In the genomic region with DNA sequence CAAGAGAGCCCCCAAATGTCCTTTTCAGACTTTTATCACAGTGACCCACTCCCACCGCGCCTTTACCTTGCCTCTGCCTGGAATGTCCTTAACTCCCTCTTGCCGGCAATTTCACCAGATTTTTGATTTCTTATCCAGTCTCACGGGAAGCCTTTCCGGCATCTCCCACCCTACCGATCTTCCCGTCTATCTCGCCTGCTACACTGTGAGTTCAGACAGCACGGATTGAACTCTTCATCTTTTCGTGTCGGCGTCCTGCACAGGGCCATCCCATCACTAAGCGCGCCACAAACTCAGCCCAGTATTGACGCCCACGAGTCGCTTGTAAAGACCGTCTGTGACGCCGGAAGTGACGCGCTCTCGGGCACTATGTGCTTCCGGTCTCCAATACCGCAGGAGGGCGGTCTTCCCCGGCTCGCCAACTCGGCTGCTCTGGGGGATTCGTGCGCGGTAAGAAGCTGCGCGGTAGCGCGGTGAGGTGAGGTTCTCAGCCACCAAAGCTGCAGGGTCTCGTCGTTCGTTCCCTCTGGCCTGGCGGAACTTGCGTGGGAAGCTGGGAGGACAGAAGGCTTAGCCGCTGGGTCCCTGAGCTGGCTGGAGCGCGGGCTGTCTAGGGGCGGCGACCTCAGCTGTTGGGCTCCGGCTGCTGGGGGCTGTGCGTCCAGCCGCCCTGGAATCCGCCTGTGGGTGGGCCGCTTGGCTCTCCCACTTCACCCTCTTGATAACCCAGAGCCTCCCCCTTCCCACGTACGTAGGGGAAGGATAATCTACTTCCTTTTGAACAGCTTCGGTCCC, we compare ENCODE assay signal across 1 cellular context.
TF ChIP-seq lines count a peak whose summit lies in the region.

A gene with protein sequence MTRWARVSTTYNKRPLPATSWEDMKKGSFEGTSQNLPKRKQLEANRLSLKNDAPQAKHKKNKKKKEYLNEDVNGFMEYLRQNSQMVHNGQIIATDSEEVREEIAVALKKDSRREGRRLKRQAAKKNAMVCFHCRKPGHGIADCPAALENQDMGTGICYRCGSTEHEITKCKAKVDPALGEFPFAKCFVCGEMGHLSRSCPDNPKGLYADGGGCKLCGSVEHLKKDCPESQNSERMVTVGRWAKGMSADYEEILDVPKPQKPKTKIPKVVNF (plus strand): TSS at position 367 of the 795 bp plus-strand sequence. CDS start 3,171 bp downstream, outside the sequence.

TF ChIP-seq in GM12878, 131 proteins besides CTCF, POLR2A, EP300 and RAD21 (continued from another document):
- no peak for TF ChIP-seq MYC (IDR thresholded peaks at IDR 0.05; ENCODE audit: insufficient read depth, insufficient read length, insufficient replicate concordance, low read length, severe bottlenecking)
- TF ChIP-seq, protein P1, sequence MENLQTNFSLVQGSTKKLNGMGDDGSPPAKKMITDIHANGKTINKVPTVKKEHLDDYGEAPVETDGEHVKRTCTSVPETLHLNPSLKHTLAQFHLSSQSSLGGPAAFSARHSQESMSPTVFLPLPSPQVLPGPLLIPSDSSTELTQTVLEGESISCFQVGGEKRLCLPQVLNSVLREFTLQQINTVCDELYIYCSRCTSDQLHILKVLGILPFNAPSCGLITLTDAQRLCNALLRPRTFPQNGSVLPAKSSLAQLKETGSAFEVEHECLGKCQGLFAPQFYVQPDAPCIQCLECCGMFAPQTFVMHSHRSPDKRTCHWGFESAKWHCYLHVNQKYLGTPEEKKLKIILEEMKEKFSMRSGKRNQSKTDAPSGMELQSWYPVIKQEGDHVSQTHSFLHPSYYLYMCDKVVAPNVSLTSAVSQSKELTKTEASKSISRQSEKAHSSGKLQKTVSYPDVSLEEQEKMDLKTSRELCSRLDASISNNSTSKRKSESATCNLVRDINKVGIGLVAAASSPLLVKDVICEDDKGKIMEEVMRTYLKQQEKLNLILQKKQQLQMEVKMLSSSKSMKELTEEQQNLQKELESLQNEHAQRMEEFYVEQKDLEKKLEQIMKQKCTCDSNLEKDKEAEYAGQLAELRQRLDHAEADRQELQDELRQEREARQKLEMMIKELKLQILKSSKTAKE (IDR thresholded peaks at IDR 0.05; ENCODE audit: low read depth, poor library complexity, severe bottlenecking) = peak; percentile 30
- TF ChIP-seq GABPA (IDR thresholded peaks at IDR 0.05; ENCODE audit: low read depth) = peak; percentile 97
- peak; percentile 70; the same call in 1 of the 2 replicates for TF ChIP-seq POLR2AphosphoS2 (IDR thresholded peaks at IDR 0.05; ENCODE audit: low read depth, low read length)
- no peak; a peak in 2 of 4 replicates for TF ChIP-seq IKZF2 (IDR thresholded peaks at IDR 0.05)
- TF ChIP-seq, protein P2, sequence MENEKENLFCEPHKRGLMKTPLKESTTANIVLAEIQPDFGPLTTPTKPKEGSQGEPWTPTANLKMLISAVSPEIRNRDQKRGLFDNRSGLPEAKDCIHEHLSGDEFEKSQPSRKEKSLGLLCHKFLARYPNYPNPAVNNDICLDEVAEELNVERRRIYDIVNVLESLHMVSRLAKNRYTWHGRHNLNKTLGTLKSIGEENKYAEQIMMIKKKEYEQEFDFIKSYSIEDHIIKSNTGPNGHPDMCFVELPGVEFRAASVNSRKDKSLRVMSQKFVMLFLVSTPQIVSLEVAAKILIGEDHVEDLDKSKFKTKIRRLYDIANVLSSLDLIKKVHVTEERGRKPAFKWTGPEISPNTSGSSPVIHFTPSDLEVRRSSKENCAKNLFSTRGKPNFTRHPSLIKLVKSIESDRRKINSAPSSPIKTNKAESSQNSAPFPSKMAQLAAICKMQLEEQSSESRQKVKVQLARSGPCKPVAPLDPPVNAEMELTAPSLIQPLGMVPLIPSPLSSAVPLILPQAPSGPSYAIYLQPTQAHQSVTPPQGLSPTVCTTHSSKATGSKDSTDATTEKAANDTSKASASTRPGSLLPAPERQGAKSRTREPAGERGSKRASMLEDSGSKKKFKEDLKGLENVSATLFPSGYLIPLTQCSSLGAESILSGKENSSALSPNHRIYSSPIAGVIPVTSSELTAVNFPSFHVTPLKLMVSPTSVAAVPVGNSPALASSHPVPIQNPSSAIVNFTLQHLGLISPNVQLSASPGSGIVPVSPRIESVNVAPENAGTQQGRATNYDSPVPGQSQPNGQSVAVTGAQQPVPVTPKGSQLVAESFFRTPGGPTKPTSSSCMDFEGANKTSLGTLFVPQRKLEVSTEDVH (IDR thresholded peaks at IDR 0.05; ENCODE audit: low read depth, partially characterized antibody) = peak; percentile 79
- peak; percentile 40; the same call in 1 of the 2 replicates for TF ChIP-seq ZNF384 (IDR thresholded peaks at IDR 0.05; ENCODE audit: borderline replicate concordance, low read depth, low read length)
- TF ChIP-seq, protein P3, sequence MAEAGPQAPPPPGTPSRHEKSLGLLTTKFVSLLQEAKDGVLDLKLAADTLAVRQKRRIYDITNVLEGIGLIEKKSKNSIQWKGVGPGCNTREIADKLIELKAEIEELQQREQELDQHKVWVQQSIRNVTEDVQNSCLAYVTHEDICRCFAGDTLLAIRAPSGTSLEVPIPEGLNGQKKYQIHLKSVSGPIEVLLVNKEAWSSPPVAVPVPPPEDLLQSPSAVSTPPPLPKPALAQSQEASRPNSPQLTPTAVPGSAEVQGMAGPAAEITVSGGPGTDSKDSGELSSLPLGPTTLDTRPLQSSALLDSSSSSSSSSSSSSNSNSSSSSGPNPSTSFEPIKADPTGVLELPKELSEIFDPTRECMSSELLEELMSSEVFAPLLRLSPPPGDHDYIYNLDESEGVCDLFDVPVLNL (IDR thresholded peaks at IDR 0.05; ENCODE audit: low read depth, low read length) = peak; percentile 81
- TF ChIP-seq BACH1 (IDR thresholded peaks at IDR 0.05; ENCODE audit: borderline replicate concordance) = peak; percentile 84
- TF ChIP-seq, protein P4, sequence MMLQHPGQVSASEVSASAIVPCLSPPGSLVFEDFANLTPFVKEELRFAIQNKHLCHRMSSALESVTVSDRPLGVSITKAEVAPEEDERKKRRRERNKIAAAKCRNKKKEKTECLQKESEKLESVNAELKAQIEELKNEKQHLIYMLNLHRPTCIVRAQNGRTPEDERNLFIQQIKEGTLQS (IDR thresholded peaks at IDR 0.05; ENCODE audit: borderline replicate concordance, extremely low read depth, low read depth, low read length) = peak; percentile 44; the same call in 1 of the 2 replicates
- peak; percentile 66 for TF ChIP-seq HCFC1 (IDR thresholded peaks at IDR 0.05; ENCODE audit: low read length)
- peak; percentile 37 for TF ChIP-seq FOXK2 (IDR thresholded peaks at IDR 0.05)
- TF ChIP-seq, protein P5, sequence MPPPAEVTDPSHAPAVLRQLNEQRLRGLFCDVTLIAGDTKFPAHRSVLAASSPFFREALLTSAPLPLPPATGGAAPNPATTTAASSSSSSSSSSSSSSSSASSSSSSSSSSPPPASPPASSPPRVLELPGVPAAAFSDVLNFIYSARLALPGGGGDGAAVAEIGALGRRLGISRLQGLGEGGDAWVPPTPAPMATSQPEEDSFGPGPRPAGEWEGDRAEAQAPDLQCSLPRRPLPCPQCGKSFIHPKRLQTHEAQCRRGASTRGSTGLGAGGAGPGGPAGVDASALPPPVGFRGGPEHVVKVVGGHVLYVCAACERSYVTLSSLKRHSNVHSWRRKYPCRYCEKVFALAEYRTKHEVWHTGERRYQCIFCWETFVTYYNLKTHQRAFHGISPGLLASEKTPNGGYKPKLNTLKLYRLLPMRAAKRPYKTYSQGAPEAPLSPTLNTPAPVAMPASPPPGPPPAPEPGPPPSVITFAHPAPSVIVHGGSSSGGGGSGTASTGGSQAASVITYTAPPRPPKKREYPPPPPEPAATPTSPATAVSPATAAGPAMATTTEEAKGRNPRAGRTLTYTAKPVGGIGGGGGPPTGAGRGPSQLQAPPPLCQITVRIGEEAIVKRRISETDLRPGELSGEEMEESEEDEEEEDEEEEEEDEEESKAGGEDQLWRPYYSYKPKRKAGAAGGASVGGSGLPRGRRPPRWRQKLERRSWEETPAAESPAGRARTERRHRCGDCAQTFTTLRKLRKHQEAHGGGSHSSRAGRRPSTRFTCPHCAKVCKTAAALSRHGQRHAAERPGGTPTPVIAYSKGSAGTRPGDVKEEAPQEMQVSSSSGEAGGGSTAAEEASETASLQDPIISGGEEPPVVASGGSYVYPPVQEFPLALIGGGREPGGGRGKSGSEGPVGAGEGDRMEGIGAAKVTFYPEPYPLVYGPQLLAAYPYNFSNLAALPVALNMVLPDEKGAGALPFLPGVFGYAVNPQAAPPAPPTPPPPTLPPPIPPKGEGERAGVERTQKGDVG (CRISPR knock-in tag; IDR thresholded peaks at IDR 0.05) = no peak
- TF ChIP-seq SRF (IDR thresholded peaks at IDR 0.05; ENCODE audit: low read depth in 2 of 2, low read length in 2 of 2) = peak in 1 of 2 experiments; percentile 77; a peak in 2 of 4 replicates
- peak; percentile 89; the same call in 1 of the 2 replicates for TF ChIP-seq RB1 (IDR thresholded peaks at IDR 0.05; ENCODE audit: borderline replicate concordance)
- no peak; the same call in 1 of the 2 replicates for TF ChIP-seq ASH2L (IDR thresholded peaks at IDR 0.05; ENCODE audit: borderline replicate concordance, low read depth)
- no peak for TF ChIP-seq SMC3 (IDR thresholded peaks at IDR 0.05; ENCODE audit: borderline replicate concordance, low read length)
- peak; percentile 48 for TF ChIP-seq SIX5 (IDR thresholded peaks at IDR 0.05; ENCODE audit: low read depth, low read length, severe bottlenecking)
- TF ChIP-seq NR2F1 (conservative IDR thresholded peaks at IDR 0.05) = peak; percentile 59
- 0 out of 2 replicates have a peak, but pooled peaks have one; percentile 12 for TF ChIP-seq MTA2 (IDR thresholded peaks at IDR 0.05; ENCODE audit: low read depth)
- 0 out of 2 replicates have a peak, but pooled peaks have one; percentile 36 for TF ChIP-seq ZBED1 (IDR thresholded peaks at IDR 0.05; ENCODE audit: borderline replicate concordance)
- TF ChIP-seq, protein P6, sequence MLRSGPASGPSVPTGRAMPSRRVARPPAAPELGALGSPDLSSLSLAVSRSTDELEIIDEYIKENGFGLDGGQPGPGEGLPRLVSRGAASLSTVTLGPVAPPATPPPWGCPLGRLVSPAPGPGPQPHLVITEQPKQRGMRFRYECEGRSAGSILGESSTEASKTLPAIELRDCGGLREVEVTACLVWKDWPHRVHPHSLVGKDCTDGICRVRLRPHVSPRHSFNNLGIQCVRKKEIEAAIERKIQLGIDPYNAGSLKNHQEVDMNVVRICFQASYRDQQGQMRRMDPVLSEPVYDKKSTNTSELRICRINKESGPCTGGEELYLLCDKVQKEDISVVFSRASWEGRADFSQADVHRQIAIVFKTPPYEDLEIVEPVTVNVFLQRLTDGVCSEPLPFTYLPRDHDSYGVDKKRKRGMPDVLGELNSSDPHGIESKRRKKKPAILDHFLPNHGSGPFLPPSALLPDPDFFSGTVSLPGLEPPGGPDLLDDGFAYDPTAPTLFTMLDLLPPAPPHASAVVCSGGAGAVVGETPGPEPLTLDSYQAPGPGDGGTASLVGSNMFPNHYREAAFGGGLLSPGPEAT (IDR thresholded peaks at IDR 0.05; ENCODE audit: low read depth) = peak; percentile 70; the same call in 1 of the 2 replicates
- TF ChIP-seq JUND (IDR thresholded peaks at IDR 0.05; ENCODE audit: low read depth, low read length) = 0 out of 2 replicates have a peak, but pooled peaks have one; percentile 31
- TF ChIP-seq RBBP5 (conservative IDR thresholded peaks at IDR 0.05) = 0 out of 2 replicates have a peak, but pooled peaks have one; percentile 19
- no peak for TF ChIP-seq ZNF217 (IDR thresholded peaks at IDR 0.05)
- TF ChIP-seq BMI1 (IDR thresholded peaks at IDR 0.05; ENCODE audit: borderline replicate concordance) = no peak
- peak; percentile 45; the same call in 2 of the 3 replicates for TF ChIP-seq POU2F2 (IDR thresholded peaks at IDR 0.05; ENCODE audit: borderline replicate concordance, low read depth, low read length)
- peak; percentile 71; the same call in 1 of the 2 replicates for TF ChIP-seq YY1 (IDR thresholded peaks at IDR 0.05; ENCODE audit: low read depth, low read length)
- TF ChIP-seq CREM (IDR thresholded peaks at IDR 0.05; ENCODE audit: low read depth) = peak; percentile 99
- TF ChIP-seq PAX8 (IDR thresholded peaks at IDR 0.05) = no peak
- TF ChIP-seq FOXM1 (IDR thresholded peaks at IDR 0.05; ENCODE audit: low read depth, low read length) = peak; percentile 37; the same call in 1 of the 2 replicates
- TF ChIP-seq BCL11A (IDR thresholded peaks at IDR 0.05; ENCODE audit: low read depth, low read length) = no peak
- TF ChIP-seq, protein P7, sequence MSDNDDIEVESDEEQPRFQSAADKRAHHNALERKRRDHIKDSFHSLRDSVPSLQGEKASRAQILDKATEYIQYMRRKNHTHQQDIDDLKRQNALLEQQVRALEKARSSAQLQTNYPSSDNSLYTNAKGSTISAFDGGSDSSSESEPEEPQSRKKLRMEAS (IDR thresholded peaks at IDR 0.05; ENCODE audit: low read depth, low read length) = peak; percentile 43; the same call in 1 of the 2 replicates
- peak; percentile 25 for TF ChIP-seq MEF2B (IDR thresholded peaks at IDR 0.05; ENCODE audit: partially characterized antibody, poor library complexity, severe bottlenecking)
- TF ChIP-seq DPF2 (IDR thresholded peaks at IDR 0.05) = peak; percentile 55; the same call in 1 of the 2 replicates
- TF ChIP-seq SP1 (IDR thresholded peaks at IDR 0.05; ENCODE audit: low read depth, low read length) = peak; percentile 20
- peak; percentile 99 for TF ChIP-seq CREB1 (IDR thresholded peaks at IDR 0.05; ENCODE audit: low read depth)
- TF ChIP-seq, protein P8, sequence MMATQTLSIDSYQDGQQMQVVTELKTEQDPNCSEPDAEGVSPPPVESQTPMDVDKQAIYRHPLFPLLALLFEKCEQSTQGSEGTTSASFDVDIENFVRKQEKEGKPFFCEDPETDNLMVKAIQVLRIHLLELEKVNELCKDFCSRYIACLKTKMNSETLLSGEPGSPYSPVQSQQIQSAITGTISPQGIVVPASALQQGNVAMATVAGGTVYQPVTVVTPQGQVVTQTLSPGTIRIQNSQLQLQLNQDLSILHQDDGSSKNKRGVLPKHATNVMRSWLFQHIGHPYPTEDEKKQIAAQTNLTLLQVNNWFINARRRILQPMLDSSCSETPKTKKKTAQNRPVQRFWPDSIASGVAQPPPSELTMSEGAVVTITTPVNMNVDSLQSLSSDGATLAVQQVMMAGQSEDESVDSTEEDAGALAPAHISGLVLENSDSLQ (IDR thresholded peaks at IDR 0.05) = peak; percentile 55; the same call in 1 of the 2 replicates
- no peak for TF ChIP-seq JUNB (IDR thresholded peaks at IDR 0.05)
- TF ChIP-seq LARP7 (IDR thresholded peaks at IDR 0.05) = peak; percentile 82; the same call in 1 of the 2 replicates
- TF ChIP-seq NBN (IDR thresholded peaks at IDR 0.05) = peak; percentile 94
- peak in 1 of 2 experiments; percentile 89; a peak in 2 of 3 replicates for TF ChIP-seq EGR1 (IDR thresholded peaks at IDR 0.05; ENCODE audit: borderline replicate concordance in 1 of 2, low read depth in 2 of 2, low read length in 2 of 2)
